In the genomic region with DNA sequence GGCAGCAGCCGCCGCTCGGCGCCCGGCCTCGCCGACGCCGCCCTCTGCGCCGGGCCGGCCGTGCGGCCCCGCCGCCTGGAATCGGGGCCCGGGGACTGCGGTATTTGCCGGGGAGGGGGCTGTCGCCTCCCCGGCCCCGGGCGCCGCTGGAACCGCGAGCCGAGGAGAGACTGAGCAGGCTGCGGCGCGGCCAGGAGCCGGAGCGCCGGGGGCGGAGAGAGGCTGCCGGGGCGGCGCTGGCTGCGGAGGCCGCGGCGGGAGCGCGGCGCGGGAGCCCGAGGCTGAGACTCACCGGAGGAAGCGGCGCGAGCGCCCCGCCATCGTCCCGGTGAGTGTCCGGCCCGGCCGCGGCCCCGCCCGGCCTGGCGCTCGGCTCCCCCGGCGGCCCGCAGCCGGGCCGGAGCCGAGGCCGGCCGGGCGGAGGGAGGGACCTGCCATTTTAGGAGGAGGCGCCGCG, we compare ENCODE assay signal across 8 cellular contexts. TPM values are rescaled to one million over a fixed set of nuclear protein-coding genes. Genes with fewer than 3 reads are reported as not detected.
DNase-seq lines count a peak whose midpoint lies in the region; ATAC-seq and TF ChIP-seq lines count a peak whose summit lies in the region.

No MANE protein-coding gene starts in this region.

- H2AFZ ChIP-seq in parathyroid adenoma, result no peak overlapping the region

- 0% methylated on average over 49 to 75 of the region's 75 CpGs for WGBS in esophagus, 2 donors

- ATAC-seq in GM18505 (IDR thresholded peaks at IDR 0.05; ENCODE audit: unreplicated experiment), result no peak

- no peak for TF ChIP-seq CTCF in parathyroid adenoma (IDR thresholded peaks at IDR 0.05)

- H3K4me1 ChIP-seq in esophagus (ENCODE audit: control insufficient read depth in 2 of 2, insufficient read depth in 2 of 2, low read length in 1 of 2), result peaks cover 0 to 3% of the 10 kb centered on the region in 2 donors
- H3K4me1 ChIP-seq in parathyroid adenoma, result peaks cover 3% of the 10 kb centered on the region

- H3K36me3 ChIP-seq in SK-N-MC (ENCODE audit: insufficient read depth, low read length) (0 out of 2 replicates have a peak, but pooled peaks cover 4% of the 10 kb centered on the region), esophagus (ENCODE audit: control insufficient read depth in 2 of 2, insufficient read depth in 2 of 2, low read length in 1 of 2) (no peaks in the 10 kb centered on the region), parathyroid adenoma (ENCODE audit: control insufficient read depth, insufficient read depth, low read length) (no peaks in the 10 kb centered on the region)

- no peaks in the 10 kb centered on the region for H3K27me3 ChIP-seq in esophagus (ENCODE audit: control insufficient read depth in 1 of 2, insufficient read depth in 2 of 2, low read length in 2 of 2)
- H3K27me3 ChIP-seq in parathyroid adenoma (ENCODE audit: control insufficient read depth, insufficient read depth, low read length), result no peaks in the 10 kb centered on the region

- no peak for TF ChIP-seq POLR2A in GM18505 (IDR thresholded peaks at IDR 0.05; ENCODE audit: borderline replicate concordance, extremely low read depth, insufficient read depth, insufficient read length)

- H3K27ac ChIP-seq in SK-N-MC (peak overlapping the region; percentile 99), esophagus (ENCODE audit: low read depth in 2 of 2, low read length in 1 of 2) (peak overlapping the region; percentile 99), parathyroid adenoma (peak overlapping the region; percentile 100)

- no peak overlapping the region for H3K4me2 ChIP-seq in parathyroid adenoma (ENCODE audit: low read length)

- H3K79me2 ChIP-seq in parathyroid adenoma, result peaks cover 30% of the 10 kb centered on the region

- H3K4me3 ChIP-seq in SK-N-MC, result peak overlapping the region; percentile 94
- H3K4me3 ChIP-seq in esophagus (ENCODE audit: low read depth in 1 of 2, low read length in 2 of 2), result peak overlapping the region; percentile 92
- peak overlapping the region; percentile 93 for H3K4me3 ChIP-seq in parathyroid adenoma (ENCODE audit: low read depth, low read length)

- DNase-seq in stimulated activated CD4-positive, alpha-beta T cell treated with anti-CD3 and anti-CD28 coated beads, Interleukin-15, amount 100 ng/mL, for 24 hours, result peak; percentile 31
- DNase-seq in stimulated activated CD4-positive, alpha-beta T cell treated with anti-CD3 and anti-CD28 coated beads, Interleukin-4, amount 100 ng/mL, for 24 hours, result no peak
- DNase-seq in SK-N-MC (ENCODE audit: low read depth, low spot score), result no peak
- DNase-seq in NCI-H526 treated with DMSO at 0.1 percent for 48 hours (lab: John Stamatoyannopoulos, UW), result no peak
- no peak for DNase-seq in foreskin melanocyte

- H3K9me3 ChIP-seq in SK-N-MC (ENCODE audit: low read depth, low read length), result no peaks in the 10 kb centered on the region
- no peaks in the 10 kb centered on the region for H3K9me3 ChIP-seq in esophagus (ENCODE audit: control insufficient read depth in 2 of 2, insufficient read depth in 1 of 2, low read depth in 1 of 2, low read length in 1 of 2)
- H3K9me3 ChIP-seq in parathyroid adenoma (ENCODE audit: control insufficient read depth, low read length), result no peaks in the 10 kb centered on the region

- H3K9ac ChIP-seq in SK-N-MC (ENCODE audit: insufficient read length) (peak overlapping the region; percentile 97), parathyroid adenoma (no peak overlapping the region)

RNA-seq across cellular contexts. Expression of gene DYRK1A, which starts 0.8 kb away (rescaled TPM):
- 10 to 100 TPM; 14.2 to 18.5 TPM for polyA plus RNA-seq in esophagus
